Comparison of ENCODE assay signal across 8 cellular contexts in genomic region chr12:130031571-130032189, GRCh38.
DNase-seq lines count a peak whose midpoint lies in the region; ATAC-seq and TF ChIP-seq lines count a peak whose summit lies in the region.

No MANE protein-coding gene starts in this region.

- peak; percentile 72 for TF ChIP-seq CTCF in AG04449 (IDR thresholded peaks at IDR 0.05; ENCODE audit: insufficient read depth, low read length, missing control alignments)
- TF ChIP-seq CTCF in GM12875 (IDR thresholded peaks at IDR 0.05; ENCODE audit: borderline replicate concordance, insufficient read depth, low read depth, low read length): peak; percentile 94
- TF ChIP-seq CTCF in adrenal gland (IDR thresholded peaks at IDR 0.05): peak; percentile 34 to 90 (median 56)

- H3K27me3 ChIP-seq in adrenal gland: peaks cover 5% of the 10 kb centered on the region

- CTCF ChIA-PET in AG04449 (lab: Yijun Ruan, JAX): no interaction called here

- no peak for TF ChIP-seq POLR2A in adrenal gland (IDR thresholded peaks at IDR 0.05)

- ATAC-seq in HG03442 (IDR thresholded peaks at IDR 0.05; ENCODE audit: unreplicated experiment) (peak; percentile 66), GM21723 (IDR thresholded peaks at IDR 0.05; ENCODE audit: unreplicated experiment) (no peak)

- H3K36me3 ChIP-seq in adrenal gland (replicated peaks in 1 of 2): no peaks in the 10 kb centered on the region

- no peaks in the 10 kb centered on the region for H3K4me1 ChIP-seq in adrenal gland (replicated peaks in 1 of 2)

- WGBS in adrenal gland, 4 donors: 15 to 31% (median 17%) methylated on average over 6 to 12 of the region's 12 CpGs

- intact Hi-C loops in adrenal gland (cut with DNase I): no loop called here

- no peak overlapping the region for H3K27ac ChIP-seq in adrenal gland

- H3K4me3 ChIP-seq in AG04449 (ENCODE audit: low read depth, low read length): no peak overlapping the region
- H3K4me3 ChIP-seq in GM12875 (ENCODE audit: low read depth, low read length): no peak overlapping the region
- H3K4me3 ChIP-seq in adrenal gland: no peak overlapping the region

- DNase-seq in AG04449 (ENCODE audit: low read depth, low spot score) (no peak), SK-N-DZ (ENCODE audit: low spot score) (peak; percentile 74), adrenal gland (peak; percentile 21 to 70 (median 39)), iPS-NIHi7 (ENCODE audit: extremely low spot score) (peak; percentile 85)
- DNase-seq in stimulated activated CD4-positive, alpha-beta T cell treated with anti-CD3 and anti-CD28 coated beads, Interleukin-4, amount 100 ng/mL, for 1 hour: peak; percentile 66

- POLR2A ChIA-PET in AG04449 (lab: Yijun Ruan, JAX): no interaction called here

- no peaks in the 10 kb centered on the region for H3K9me3 ChIP-seq in adrenal gland (replicated peaks in 1 of 3)
